In genomic region chr12:102470964-102471363, GRCh38 we compare ENCODE assay signal across 30 cellular contexts. TPM values are rescaled to one million over a fixed set of nuclear protein-coding genes. Genes with fewer than 3 reads are reported as not detected.
"Had no signal": no experiment of that assay in that cellular context is flagged by ENCODE, and none has a peak within 500 bp of the region (broad histone marks: within the 10 kb centered on the region; RNA-seq: fewer than 3 reads in every experiment).

No MANE protein-coding gene starts in this region.

- DNase-seq: heart right ventricle; hippocampal formation; kidney glomerular epithelial cell; left cardiac atrium; lower lobe of right lung; mammary epithelial cell; mesenchymal stem cell; naive thymus-derived CD4-positive, alpha-beta T cell; nucleus accumbens; pancreas; posterior cingulate gyrus; retina; right cardiac atrium; spleen; stimulated activated CD4-positive, alpha-beta T cell treated with anti-CD3 and anti-CD28 coated beads, Interleukin-4, amount 100 ng/mL, for 24 hours; stimulated activated naive CD4-positive, alpha-beta T cell; substantia nigra had no signal

- H3K27me3 Mint-ChIP-seq: type B pancreatic cell had no signal

- H3K27ac Mint-ChIP-seq: naive thymus-derived CD4-positive, alpha-beta T cell; natural killer cell treated with Interleukin-12 subunit alpha and Interleukin-12 subunit beta and Interleukin-15 and Interleukin-18, amount 100 ng/mL, for 72 hours; stimulated activated effector memory CD8-positive, alpha-beta T cell treated with anti-CD3 and anti-CD28 coated beads, Interleukin-12 subunit alpha, Interleukin-12 subunit beta, amount 100 ng/mL, for 72 hours; stimulated activated naive CD8-positive, alpha-beta T cell treated with anti-CD3 and anti-CD28 coated beads, Interleukin-15, Interleukin-2, amounts not matched to agents 100 ng/mL and 50 ng/mL, for 24 hours; type B pancreatic cell had no signal

- H3K9me3 ChIP-seq: heart right ventricle, lower lobe of right lung, pancreas, prostate gland, spleen, tibial nerve, vagina had no signal

- H3K4me3 Mint-ChIP-seq: naive thymus-derived CD4-positive, alpha-beta T cell; natural killer cell treated with Interleukin-12 subunit alpha and Interleukin-12 subunit beta and Interleukin-15 and Interleukin-18, amount 100 ng/mL, for 72 hours; neural crest cell; stimulated activated effector memory CD8-positive, alpha-beta T cell treated with anti-CD3 and anti-CD28 coated beads, Interleukin-12 subunit alpha, Interleukin-12 subunit beta, amount 100 ng/mL, for 72 hours; stimulated activated naive CD8-positive, alpha-beta T cell treated with anti-CD3 and anti-CD28 coated beads, Interleukin-15, Interleukin-2, amounts not matched to agents 100 ng/mL and 50 ng/mL, for 24 hours; type B pancreatic cell had no signal

- H3K4me1 ChIP-seq: prostate gland, spleen, vagina had no signal

- ATAC-seq: heart right ventricle; left cardiac atrium; left lobe of liver; lower lobe of right lung; naive thymus-derived CD4-positive, alpha-beta T cell; natural killer cell treated with Interleukin-12 subunit alpha and Interleukin-12 subunit beta and Interleukin-15 and Interleukin-18, amount 100 ng/mL, for 72 hours; pancreas; right cardiac atrium; sciatic nerve; stimulated activated effector memory CD8-positive, alpha-beta T cell treated with anti-CD3 and anti-CD28 coated beads, Interleukin-12 subunit alpha, Interleukin-12 subunit beta, amount 100 ng/mL, for 72 hours had no signal

- H3K4me3 ChIP-seq: heart right ventricle, lower lobe of right lung, pancreas, prostate gland, skin epidermis, spleen, tibial nerve, vagina had no signal

- H3K9me3 Mint-ChIP-seq: naive thymus-derived CD4-positive, alpha-beta T cell; natural killer cell treated with Interleukin-12 subunit alpha and Interleukin-12 subunit beta and Interleukin-15 and Interleukin-18, amount 100 ng/mL, for 72 hours; neural crest cell; stimulated activated effector memory CD8-positive, alpha-beta T cell treated with anti-CD3 and anti-CD28 coated beads, Interleukin-12 subunit alpha, Interleukin-12 subunit beta, amount 100 ng/mL, for 72 hours; stimulated activated naive CD8-positive, alpha-beta T cell treated with anti-CD3 and anti-CD28 coated beads, Interleukin-15, Interleukin-2, amounts not matched to agents 100 ng/mL and 50 ng/mL, for 24 hours had no signal

- H3K27ac ChIP-seq: heart right ventricle, lower lobe of right lung, pancreas, prostate gland, skin epidermis, spleen, tibial nerve, vagina had no signal

- H3K36me3 ChIP-seq: heart right ventricle, lower lobe of right lung, pancreas, prostate gland, spleen, tibial nerve, vagina had no signal

- H3K36me3 Mint-ChIP-seq: naive thymus-derived CD4-positive, alpha-beta T cell; natural killer cell treated with Interleukin-12 subunit alpha and Interleukin-12 subunit beta and Interleukin-15 and Interleukin-18, amount 100 ng/mL, for 72 hours; stimulated activated effector memory CD8-positive, alpha-beta T cell treated with anti-CD3 and anti-CD28 coated beads, Interleukin-12 subunit alpha, Interleukin-12 subunit beta, amount 100 ng/mL, for 72 hours; type B pancreatic cell had no signal

- H3K27me3 ChIP-seq: pancreas, spleen, tibial nerve, vagina had no signal

RNA-seq across cellular contexts. Expression of gene IGF1, which starts 9.4 kb away (rescaled TPM):
- total RNA-seq: mammary epithelial cell, mononuclear cell, neural crest cell had no signal
- polyA plus RNA-seq: keratinocyte; mammary epithelial cell; naive thymus-derived CD4-positive, alpha-beta T cell had no signal
